ENCODE assay signal across 10 cellular contexts in genomic region chr17:5049314-5049819, GRCh38. TPM values are rescaled to one million over a fixed set of nuclear protein-coding genes. Genes with fewer than 3 reads are reported as not detected.
A peak's percentile ranks its signal among the peaks of the same experiment; 100 is the strongest.
DNase-seq lines count a peak whose midpoint lies in the region; ATAC-seq and TF ChIP-seq lines count a peak whose summit lies in the region.
"Had no signal": no experiment of that assay in that cellular context is flagged by ENCODE, and none has a peak within 500 bp of the region (broad histone marks: within the 10 kb centered on the region; RNA-seq: fewer than 3 reads in every experiment).

No MANE protein-coding gene starts in this region.

- no peaks in the 10 kb centered on the region for H3K9me3 ChIP-seq in HEK293 (ENCODE audit: control insufficient read depth, insufficient read depth, low read depth, low read length)

- no peak overlapping the region for H3K4me3 ChIP-seq in HEK293 (ENCODE audit: low read depth, low read length)

- peak; percentile 68 for DNase-seq in activated T-cell treated with anti-CD3 and anti-CD28 coated beads, Interleukin-2, amount 50 U/mL, for 1 hour
- no peak for DNase-seq in left cardiac atrium
- DNase-seq in stimulated activated CD4-positive, alpha-beta T cell treated with anti-CD3 and anti-CD28 coated beads, Interleukin-4, amount 100 ng/mL, for 1 hour, result peak; percentile 39
- no peak for DNase-seq in Ammon's horn (ENCODE audit: low spot score)
- no peak for DNase-seq in RPMI8226
- DNase-seq: aorta had no signal

- POLR2A ChIA-PET in HEK293 (lab: Yijun Ruan, JAX), result no interaction called here

- no peak for TF ChIP-seq CTCF in HEK293 (tag by site-specific recombination; IDR thresholded peaks at IDR 0.05)

- H3K4me1 ChIP-seq in HEK293 (ENCODE audit: control insufficient read depth, insufficient read depth, low read length), result no peaks in the 10 kb centered on the region

- intact Hi-C loops in left cardiac atrium (cut with DNase I), result no loop called here

- H3K27ac ChIP-seq in HEK293 (ENCODE audit: extremely low read depth, low read depth, low read length), result 0 out of 2 replicates have a peak overlapping the region, but pooled peaks have one; percentile 16

- ATAC-seq in left cardiac atrium (peak; percentile 25 to 77), GM21717 (IDR thresholded peaks at IDR 0.05; ENCODE audit: unreplicated experiment) (no peak), GM21737 (IDR thresholded peaks at IDR 0.05; ENCODE audit: unreplicated experiment) (no peak)

- CTCF ChIA-PET in HEK293 (lab: Yijun Ruan, JAX), result interaction anchor here (0.6 kb wide), 1 partner anchor 19 kb away, joined by 4 read pairs; no protein-coding TSS in a partner anchor

- no peaks in the 10 kb centered on the region for H3K36me3 ChIP-seq in HEK293 (ENCODE audit: control insufficient read depth in 2 of 2, insufficient read depth in 1 of 2, low read length in 2 of 2)

TF ChIP-seq in HEK293, 187 proteins besides CTCF, POLR2A, EP300 and RAD21:
- TF ChIP-seq ZNF10 (tag by site-specific recombination; IDR thresholded peaks at IDR 0.05) (no peak), ZNF585B (tag by site-specific recombination; IDR thresholded peaks at IDR 0.05) (no peak), ZNF600 (tag by site-specific recombination; IDR thresholded peaks at IDR 0.05) (no peak), ZNF529 (tag by site-specific recombination; IDR thresholded peaks at IDR 0.05; ENCODE audit: insufficient replicate concordance) (no peak), FEZF1 (tag by site-specific recombination; IDR thresholded peaks at IDR 0.05) (no peak), ZNF133 (tag by site-specific recombination; IDR thresholded peaks at IDR 0.05) (no peak)
- TF ChIP-seq, protein P1, sequence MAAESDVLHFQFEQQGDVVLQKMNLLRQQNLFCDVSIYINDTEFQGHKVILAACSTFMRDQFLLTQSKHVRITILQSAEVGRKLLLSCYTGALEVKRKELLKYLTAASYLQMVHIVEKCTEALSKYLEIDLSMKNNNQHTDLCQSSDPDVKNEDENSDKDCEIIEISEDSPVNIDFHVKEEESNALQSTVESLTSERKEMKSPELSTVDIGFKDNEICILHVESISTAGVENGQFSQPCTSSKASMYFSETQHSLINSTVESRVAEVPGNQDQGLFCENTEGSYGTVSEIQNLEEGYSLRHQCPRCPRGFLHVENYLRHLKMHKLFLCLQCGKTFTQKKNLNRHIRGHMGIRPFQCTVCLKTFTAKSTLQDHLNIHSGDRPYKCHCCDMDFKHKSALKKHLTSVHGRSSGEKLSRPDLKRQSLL (tag by site-specific recombination; IDR thresholded peaks at IDR 0.05), result no peak

RNA-seq across cellular contexts. Expression of gene SLC52A1, which starts 14.1 kb away (rescaled TPM):
- total RNA-seq in left cardiac atrium, result under 1 TPM in 1 of 2 donors, not detected in 1; 0.10 TPM
- total RNA-seq: aorta had no signal

RNA-seq across cellular contexts. Expression of gene ZFP3, which starts 28.9 kb away (rescaled TPM):
- total RNA-seq in left cardiac atrium, result 10 to 100 TPM in 1 of 2 donors, 1 to 10 TPM in 1; 8.6 to 12.5 TPM
- total RNA-seq: NCI-H460 had no signal

RNA-seq across cellular contexts. Expression of gene KIF1C, which starts 51.6 kb away (rescaled TPM):
- 100 to 1,000 TPM; 405 to 447 TPM for total RNA-seq in left cardiac atrium

RNA-seq across cellular contexts. Expression of gene INCA1, which starts 52.0 kb away (rescaled TPM):
- 1 to 10 TPM; 1.8 to 2.6 TPM for total RNA-seq in left cardiac atrium
- total RNA-seq: NCI-H460 had no signal

Comparison
In these comparisons a context has a peak if more than half of its experiments do, and no peak if none do; other contexts are left out.
1. DNase-seq: peak in activated T-cell treated with anti-CD3 and anti-CD28 coated beads, Interleukin-2, amount 50 U/mL, for 1 hour (single experiment) and stimulated activated CD4-positive, alpha-beta T cell treated with anti-CD3 and anti-CD28 coated beads, Interleukin-4, amount 100 ng/mL, for 1 hour (single experiment); none in left cardiac atrium (single experiment), Ammon's horn (single experiment) and RPMI8226 (single experiment).
2. ATAC-seq: peak in left cardiac atrium (2 of 2); none in GM21717 (single experiment) and GM21737 (single experiment).